In the genomic region with DNA sequence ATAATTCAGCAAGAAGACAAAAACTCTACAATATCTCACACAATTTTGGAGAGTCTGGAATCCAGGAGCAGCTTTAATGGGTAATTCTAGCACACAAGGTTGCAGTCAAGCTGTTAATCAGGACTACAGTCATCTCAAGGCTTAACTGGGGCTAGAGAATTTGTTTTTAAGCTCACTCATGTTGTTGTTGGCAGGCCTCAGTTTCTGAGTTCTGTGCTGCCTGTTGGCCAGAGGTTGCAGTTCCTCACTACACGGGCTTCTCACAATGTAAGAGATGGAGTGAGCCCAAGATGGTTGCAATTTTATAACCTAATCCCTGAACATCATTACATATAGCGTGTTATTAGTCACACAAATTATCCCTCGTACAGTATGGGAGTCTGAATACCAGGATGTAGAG, we compare ENCODE assay signal across 1 cellular context.
TF ChIP-seq lines count a peak whose summit lies in the region.

No MANE protein-coding gene starts in this region.

TF ChIP-seq in GM23338, 12 proteins besides CTCF, POLR2A, EP300 and RAD21 (continued from another document):
- TF ChIP-seq, protein P1, sequence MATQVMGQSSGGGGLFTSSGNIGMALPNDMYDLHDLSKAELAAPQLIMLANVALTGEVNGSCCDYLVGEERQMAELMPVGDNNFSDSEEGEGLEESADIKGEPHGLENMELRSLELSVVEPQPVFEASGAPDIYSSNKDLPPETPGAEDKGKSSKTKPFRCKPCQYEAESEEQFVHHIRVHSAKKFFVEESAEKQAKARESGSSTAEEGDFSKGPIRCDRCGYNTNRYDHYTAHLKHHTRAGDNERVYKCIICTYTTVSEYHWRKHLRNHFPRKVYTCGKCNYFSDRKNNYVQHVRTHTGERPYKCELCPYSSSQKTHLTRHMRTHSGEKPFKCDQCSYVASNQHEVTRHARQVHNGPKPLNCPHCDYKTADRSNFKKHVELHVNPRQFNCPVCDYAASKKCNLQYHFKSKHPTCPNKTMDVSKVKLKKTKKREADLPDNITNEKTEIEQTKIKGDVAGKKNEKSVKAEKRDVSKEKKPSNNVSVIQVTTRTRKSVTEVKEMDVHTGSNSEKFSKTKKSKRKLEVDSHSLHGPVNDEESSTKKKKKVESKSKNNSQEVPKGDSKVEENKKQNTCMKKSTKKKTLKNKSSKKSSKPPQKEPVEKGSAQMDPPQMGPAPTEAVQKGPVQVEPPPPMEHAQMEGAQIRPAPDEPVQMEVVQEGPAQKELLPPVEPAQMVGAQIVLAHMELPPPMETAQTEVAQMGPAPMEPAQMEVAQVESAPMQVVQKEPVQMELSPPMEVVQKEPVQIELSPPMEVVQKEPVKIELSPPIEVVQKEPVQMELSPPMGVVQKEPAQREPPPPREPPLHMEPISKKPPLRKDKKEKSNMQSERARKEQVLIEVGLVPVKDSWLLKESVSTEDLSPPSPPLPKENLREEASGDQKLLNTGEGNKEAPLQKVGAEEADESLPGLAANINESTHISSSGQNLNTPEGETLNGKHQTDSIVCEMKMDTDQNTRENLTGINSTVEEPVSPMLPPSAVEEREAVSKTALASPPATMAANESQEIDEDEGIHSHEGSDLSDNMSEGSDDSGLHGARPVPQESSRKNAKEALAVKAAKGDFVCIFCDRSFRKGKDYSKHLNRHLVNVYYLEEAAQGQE (IDR thresholded peaks at IDR 0.05; ENCODE audit: unreplicated experiment), result no peak
- TF ChIP-seq NANOG (IDR thresholded peaks at IDR 0.05; ENCODE audit: borderline replicate concordance), result no peak
- no peak for TF ChIP-seq EZH2 (IDR thresholded peaks at IDR 0.05; ENCODE audit: low read depth, unreplicated experiment)
